In the genomic region with DNA sequence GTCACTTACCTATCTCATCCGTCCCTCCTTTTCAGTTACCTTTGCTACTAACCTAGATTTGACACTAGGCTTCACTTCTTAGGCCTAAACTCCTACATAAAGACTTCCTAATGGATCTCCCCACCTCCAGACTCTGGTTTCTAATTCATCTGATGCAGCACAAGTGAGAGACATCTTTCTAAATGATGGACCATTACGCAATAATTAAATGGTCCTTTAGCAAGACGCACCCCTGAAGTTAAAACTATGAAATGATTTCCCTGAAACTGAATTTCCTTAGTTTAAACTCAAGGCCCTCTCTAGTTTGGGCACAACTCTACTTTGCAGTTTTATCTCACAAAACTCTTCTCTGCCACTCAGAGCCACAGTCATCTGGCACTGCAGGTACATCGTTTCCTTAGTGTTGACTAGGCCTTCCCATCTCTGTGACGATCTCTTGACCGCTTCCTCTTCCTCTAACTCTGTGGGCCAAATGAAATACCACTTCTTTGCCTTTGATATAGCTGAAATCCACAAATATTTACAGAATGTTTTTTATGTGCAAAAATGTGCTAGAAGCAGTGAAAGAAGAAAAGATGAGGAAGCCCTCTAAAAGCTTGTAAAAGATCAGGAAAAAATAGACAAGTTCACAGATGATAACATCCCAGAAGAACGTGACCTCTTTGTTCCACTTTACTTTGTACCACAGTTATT, we compare ENCODE assay signal across 11 cellular contexts. TPM values are rescaled to one million over a fixed set of nuclear protein-coding genes. Genes with fewer than 3 reads are reported as not detected.
DNase-seq lines count a peak whose midpoint lies in the region; TF ChIP-seq lines count a peak whose summit lies in the region.
"Had no signal": no experiment of that assay in that cellular context is flagged by ENCODE, and none has a peak within 500 bp of the region (broad histone marks: within the 10 kb centered on the region; RNA-seq: fewer than 3 reads in every experiment).

No MANE protein-coding gene starts in this region.

- no peak overlapping the region for H3K23ac ChIP-seq in mesendoderm (ENCODE audit: low read length)

- no peak overlapping the region for H3K4me3 ChIP-seq in BLaER1 treated with 17β-estradiol and CSF1 and Interleukin-3, amounts not matched to agents 10 nM and 100 nM
- H3K4me3 ChIP-seq in mesendoderm (ENCODE audit: low read length) (no peak overlapping the region), prostate gland (no peak overlapping the region)
- H3K4me3 ChIP-seq: adrenal gland, pancreas had no signal

- H3K27me3 ChIP-seq in BLaER1 treated with 17β-estradiol and CSF1 and Interleukin-3, amounts not matched to agents 10 nM and 100 nM: no peaks in the 10 kb centered on the region
- H3K27me3 ChIP-seq in mesendoderm (ENCODE audit: insufficient read depth, low read length, poor library complexity) (no peaks in the 10 kb centered on the region), prostate gland (replicated peaks; ENCODE audit: insufficient read depth) (no peaks in the 10 kb centered on the region)
- H3K27me3 ChIP-seq: adrenal gland, pancreas had no signal

- H4K20me1 ChIP-seq in BLaER1 treated with 17β-estradiol and CSF1 and Interleukin-3, amounts not matched to agents 10 nM and 100 nM: peaks cover 0 to 69% (median 6%) of the 10 kb centered on the region in 11 experiments; a peak in 14 of 22 replicates

- intact Hi-C loops in prostate gland (cut with DNase I): no loop called here

- in situ Hi-C loops in KBM-7 (cut with MboI; ENCODE audit: low pct_unique_long_range_greater_than_20kb, low sequenced_read_pairs): no loop called here

- H3K4me1 ChIP-seq in BLaER1 treated with 17β-estradiol and CSF1 and Interleukin-3, amounts not matched to agents 10 nM and 100 nM: peaks cover 28 to 54% (median 33%) of the 10 kb centered on the region in 10 experiments
- H3K4me1 ChIP-seq in mesendoderm (ENCODE audit: control insufficient read depth, low read depth, low read length) (no peaks in the 10 kb centered on the region), prostate gland (replicated peaks) (no peaks in the 10 kb centered on the region)

- no peak for TF ChIP-seq POLR2A in prostate gland (IDR thresholded peaks at IDR 0.05)

- no peak for TF ChIP-seq CTCF in prostate gland (IDR thresholded peaks at IDR 0.05)

- no peak overlapping the region for H3K56ac ChIP-seq in mesendoderm (ENCODE audit: low read length)

- peaks cover 6% of the 10 kb centered on the region for H3K79me2 ChIP-seq in mesendoderm (ENCODE audit: control insufficient read depth, insufficient read depth, low read length)

- H2BK15ac ChIP-seq in mesendoderm (replicated peaks; ENCODE audit: low read depth): no peak overlapping the region

- H3K18ac ChIP-seq in mesendoderm (ENCODE audit: low read length): no peak overlapping the region

- H2BK5ac ChIP-seq in mesendoderm (ENCODE audit: low read length): no peak overlapping the region

- H3K4me2 ChIP-seq in BLaER1 treated with 17β-estradiol and CSF1 and Interleukin-3, amounts not matched to agents 10 nM and 100 nM: peak overlapping the region; percentile 27 to 100 (median 91)
- no peak overlapping the region for H3K4me2 ChIP-seq in mesendoderm (ENCODE audit: low read length)

- H3K27ac ChIP-seq in BLaER1 treated with 17β-estradiol and CSF1 and Interleukin-3, amounts not matched to agents 10 nM and 100 nM: peak overlapping the region in 4 of 11 experiments; percentile 2 to 33 (median 14); a peak in 6 of 22 replicates
- H3K27ac ChIP-seq in mesendoderm (ENCODE audit: low read depth, low read length): no peak overlapping the region
- H3K27ac ChIP-seq in prostate gland: no peak overlapping the region
- H3K27ac ChIP-seq: adrenal gland, HL-60, pancreas had no signal

- no peak overlapping the region for H4K5ac ChIP-seq in mesendoderm (ENCODE audit: low read length)

- H3K9me3 ChIP-seq in BLaER1 treated with 17β-estradiol and CSF1 and Interleukin-3, amounts not matched to agents 10 nM and 100 nM (replicated peaks in 1 of 11): peaks cover 0 to 26% (median 18%) of the 10 kb centered on the region in 11 experiments; a peak in 19 of 22 replicates
- H3K9me3 ChIP-seq in prostate gland: no peaks in the 10 kb centered on the region
- H3K9me3 ChIP-seq: adrenal gland, pancreas had no signal

- DNase-seq in KBM-7 (peak; percentile 52), medulla oblongata (ENCODE audit: extremely low spot score) (peak; percentile 16), NCI-H2081 (lab: John Stamatoyannopoulos, UW) (no peak), mesendoderm (no peak), prostate gland (ENCODE audit: low spot score) (no peak), HuH-7 (ENCODE audit: low spot score) (no peak)
- peak; percentile 18 for DNase-seq in activated CD4-positive, alpha-beta T cell treated with anti-CD3 and anti-CD28 coated beads, Interleukin-2, amount 50 U/mL, for 1 hour
- DNase-seq: adrenal gland, pancreas had no signal

- WGBS in mesendoderm (ENCODE audit: extremely low coverage, insufficient coverage, low lambda C conversion rate): no CpG with 5 or more reads among the region's 7 CpGs
- WGBS in prostate gland: 60% methylated on average over 7 of the region's 7 CpGs

- H2AK5ac ChIP-seq in mesendoderm (ENCODE audit: low read length): no peak overlapping the region

- H3K4ac ChIP-seq in mesendoderm (ENCODE audit: low read depth, low read length): no peak overlapping the region

- no peak overlapping the region for H2BK120ac ChIP-seq in mesendoderm (ENCODE audit: low read depth, low read length)

- no peak overlapping the region for H4K8ac ChIP-seq in mesendoderm (ENCODE audit: low read depth, low read length)

- H3K9ac ChIP-seq in BLaER1 treated with 17β-estradiol and CSF1 and Interleukin-3, amounts not matched to agents 10 nM and 100 nM: no peak overlapping the region
- H3K9ac ChIP-seq in mesendoderm (ENCODE audit: low read length): no peak overlapping the region

- H3K36me3 ChIP-seq in BLaER1 treated with 17β-estradiol and CSF1 and Interleukin-3, amounts not matched to agents 10 nM and 100 nM: peaks cover 21 to 51% (median 41%) of the 10 kb centered on the region in 11 experiments; a peak in 21 of 22 replicates
- no peaks in the 10 kb centered on the region for H3K36me3 ChIP-seq in mesendoderm (ENCODE audit: control insufficient read depth, insufficient read depth, low read length)
- no peaks in the 10 kb centered on the region for H3K36me3 ChIP-seq in prostate gland
- H3K36me3 ChIP-seq: adrenal gland, pancreas had no signal

- H3K79me1 ChIP-seq in mesendoderm (ENCODE audit: low read length): peaks cover 2% of the 10 kb centered on the region

RNA-seq across cellular contexts. Expression of gene SYNRG, which starts 3.3 kb away (rescaled TPM):
- 13.9 TPM for polyA plus RNA-seq in mesendoderm (2013, experiment 1 of 2)
- 13.7 TPM for polyA plus RNA-seq in mesendoderm (2013, experiment 2 of 2)
- total RNA-seq in prostate gland: 10 to 100 TPM; 33.0 to 34.8 TPM

RNA-seq across cellular contexts. Expression of gene DDX52, which starts 37.3 kb away (rescaled TPM):
- 58.3 TPM for polyA plus RNA-seq in mesendoderm (2013, experiment 1 of 2)
- polyA plus RNA-seq in mesendoderm (2013, experiment 2 of 2): 60.3 TPM
- 10 to 100 TPM; 14.8 to 17.5 TPM for total RNA-seq in prostate gland

Comparison
In these comparisons a context has a peak if more than half of its experiments do, and no peak if none do; other contexts are left out.
1. DNase-seq: peak in KBM-7 (single experiment), activated CD4-positive, alpha-beta T cell treated with anti-CD3 and anti-CD28 coated beads, Interleukin-2, amount 50 U/mL, for 1 hour (single experiment) and medulla oblongata (single experiment); none in NCI-H2081 (0 of 2), mesendoderm (single experiment), prostate gland (single experiment) and HuH-7 (single experiment).